In genomic region chr11:66160709-66161108, GRCh38 we compare ENCODE assay signal across 16 cellular contexts.
"Had no signal": no experiment of that assay in that cellular context is flagged by ENCODE, and none has a peak within 500 bp of the region (broad histone marks: within the 10 kb centered on the region; RNA-seq: fewer than 3 reads in every experiment).

No MANE protein-coding gene starts in this region.

- H3K27ac Mint-ChIP-seq: activated B cell treated with CpG ODN at 0.5 μM for 24 hours; activated CD4-positive, alpha-beta T cell treated with anti-CD3 and anti-CD28 coated beads, Interleukin-2, amount 10 ng/mL, durations not matched to agents 24 days and 14 days; activated naive CD4-positive, alpha-beta T cell treated with anti-CD3 and anti-CD28 coated beads for 36 hours; activated T-helper 2 cell treated with anti-CD3 and anti-CD28 coated beads, Interferon-gamma antibody, Interleukin-2, Interleukin-4, amounts not matched to agents 10 μg/mL and 5 μg/mL and 100 μg/mL, durations not matched to agents 14 hours and 24 hours and 36 hours; stimulated activated naive CD8-positive, alpha-beta T cell treated with anti-CD3 and anti-CD28 coated beads, Interleukin-15, Interleukin-2, amounts not matched to agents 100 ng/mL and 50 ng/mL, for 24 hours had no signal

- DNase-seq: activated B cell treated with CpG ODN at 0.5 μM for 24 hours; activated CD4-positive, alpha-beta T cell treated with anti-CD3 and anti-CD28 coated beads, Interleukin-2, amount 10 ng/mL, durations not matched to agents 24 days and 14 days; activated CD8-positive, alpha-beta memory T cell treated with anti-CD3 and anti-CD28 coated beads for 24 hours; activated naive CD4-positive, alpha-beta T cell treated with anti-CD3 and anti-CD28 coated beads for 36 hours; foreskin melanocyte; glutamatergic neuron; hippocampal formation; left cardiac atrium; occipital lobe; posterior cingulate gyrus; sigmoid colon; T-helper 9 cell; uterus had no signal

- ATAC-seq: left cardiac atrium had no signal

- H3K4me3 Mint-ChIP-seq: activated B cell treated with CpG ODN at 0.5 μM for 24 hours; activated CD4-positive, alpha-beta T cell treated with anti-CD3 and anti-CD28 coated beads, Interleukin-2, amount 10 ng/mL, durations not matched to agents 24 days and 14 days; activated naive CD4-positive, alpha-beta T cell treated with anti-CD3 and anti-CD28 coated beads for 36 hours; central memory CD8-positive, alpha-beta T cell; stimulated activated naive CD8-positive, alpha-beta T cell treated with anti-CD3 and anti-CD28 coated beads, Interleukin-15, Interleukin-2, amounts not matched to agents 100 ng/mL and 50 ng/mL, for 24 hours had no signal

- H3K27me3 Mint-ChIP-seq: activated B cell treated with CpG ODN at 0.5 μM for 24 hours; activated CD4-positive, alpha-beta T cell treated with anti-CD3 and anti-CD28 coated beads, Interleukin-2, amount 10 ng/mL, durations not matched to agents 24 days and 14 days; central memory CD8-positive, alpha-beta T cell; stimulated activated naive CD8-positive, alpha-beta T cell treated with anti-CD3 and anti-CD28 coated beads, Interleukin-15, Interleukin-2, amounts not matched to agents 100 ng/mL and 50 ng/mL, for 24 hours had no signal

- H3K9me3 Mint-ChIP-seq: activated B cell treated with CpG ODN at 0.5 μM for 24 hours; activated CD4-positive, alpha-beta T cell treated with anti-CD3 and anti-CD28 coated beads, Interleukin-2, amount 10 ng/mL, durations not matched to agents 24 days and 14 days; activated naive CD4-positive, alpha-beta T cell treated with anti-CD3 and anti-CD28 coated beads for 36 hours; activated T-helper 2 cell treated with anti-CD3 and anti-CD28 coated beads, Interferon-gamma antibody, Interleukin-2, Interleukin-4, amounts not matched to agents 10 μg/mL and 5 μg/mL and 100 μg/mL, durations not matched to agents 14 hours and 24 hours and 36 hours; central memory CD8-positive, alpha-beta T cell; stimulated activated naive CD8-positive, alpha-beta T cell treated with anti-CD3 and anti-CD28 coated beads, Interleukin-15, Interleukin-2, amounts not matched to agents 100 ng/mL and 50 ng/mL, for 24 hours had no signal
